Comparison of ENCODE assay signal across 8 cellular contexts in the genomic region with DNA sequence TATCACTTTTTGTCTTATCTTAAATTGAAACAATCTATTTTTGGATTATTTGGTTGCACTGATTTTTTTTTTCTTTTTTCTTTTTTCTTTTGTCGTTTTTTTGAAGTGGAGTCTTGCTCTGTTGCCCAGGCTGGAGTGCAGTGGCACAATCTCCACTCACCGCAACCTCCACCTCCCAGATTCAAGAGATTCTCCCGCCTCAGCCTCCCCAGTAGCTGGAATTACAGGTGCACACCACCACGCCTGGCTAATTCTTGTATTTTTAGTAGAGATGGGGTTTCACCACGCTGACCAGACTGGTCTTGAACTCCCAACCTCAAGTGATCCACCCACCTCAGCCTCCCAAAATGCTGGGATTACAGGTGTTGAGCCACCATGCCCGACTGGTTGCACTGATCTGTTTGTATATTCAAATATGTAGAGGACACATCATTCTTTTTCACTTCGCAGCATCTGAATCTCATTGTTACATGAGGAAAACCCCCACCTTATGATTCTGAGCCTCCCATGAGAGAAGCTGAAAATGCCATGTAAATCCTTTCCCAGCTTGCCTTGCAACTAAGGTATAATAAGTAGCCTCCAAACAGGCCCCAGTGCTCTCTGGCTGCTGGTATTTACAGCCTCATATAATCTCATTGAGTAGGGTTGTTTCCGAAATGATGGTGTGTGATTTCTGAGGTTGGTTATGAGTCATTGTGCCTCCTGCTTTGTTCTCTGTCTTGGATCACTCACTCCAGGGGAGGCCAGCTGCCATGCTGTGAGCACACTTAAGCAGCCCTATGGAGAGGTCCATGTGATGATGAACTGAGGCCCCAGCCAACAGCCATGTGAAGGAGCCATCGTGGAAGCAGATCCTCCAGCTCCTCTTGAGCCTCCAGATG. TPM values are rescaled to one million over a fixed set of nuclear protein-coding genes. Genes with fewer than 3 reads are reported as not detected.
A peak's percentile ranks its signal among the peaks of the same experiment; 100 is the strongest.
DNase-seq lines count a peak whose midpoint lies in the region; ATAC-seq and TF ChIP-seq lines count a peak whose summit lies in the region.

No MANE protein-coding gene starts in this region.

- DNase-seq in NCI-H82 (lab: John Stamatoyannopoulos, UW), result peak; percentile 69
- no peak for DNase-seq in NCI-H82 treated with DMSO at 0.1 percent for 48 hours (lab: John Stamatoyannopoulos, UW; ENCODE audit: unreplicated experiment)
- DNase-seq in NCI-H2227 (lab: John Stamatoyannopoulos, UW; ENCODE audit: unreplicated experiment), result peak; percentile 13
- peak; percentile 77 for DNase-seq in astrocyte of the cerebellum (ENCODE audit: low read depth)
- DNase-seq in stimulated activated CD8-positive, alpha-beta memory T cell treated with anti-CD3 and anti-CD28 coated beads, Interleukin-12 subunit alpha, Interleukin-12 subunit beta, amount 100 ng/mL, for 4 hours (ENCODE audit: low read depth), result peak; percentile 8
- no peak for DNase-seq in H7
- no peak for DNase-seq in iPS-NIHi7 (ENCODE audit: extremely low spot score)

- H3K27me3 ChIP-seq in H7 (ENCODE audit: control insufficient read depth, insufficient read depth, low read length), result no peaks in the 10 kb centered on the region

- TF ChIP-seq CTCF in astrocyte of the cerebellum (IDR thresholded peaks at IDR 0.05; ENCODE audit: low read depth, low read length, missing control alignments), result no peak

- no peaks in the 10 kb centered on the region for H3K36me3 ChIP-seq in H7 (replicated peaks; ENCODE audit: control insufficient read depth, insufficient read depth, low read length)

- ATAC-seq in HG02610 (IDR thresholded peaks at IDR 0.05; ENCODE audit: unreplicated experiment), result peak; percentile 56

- H3K4me3 ChIP-seq in astrocyte of the cerebellum (ENCODE audit: low read depth, low read length), result no peak overlapping the region
- H3K4me3 ChIP-seq in H7 (ENCODE audit: insufficient read depth, low read depth, low read length), result no peak overlapping the region

- in situ Hi-C loops in astrocyte of the cerebellum (cut with HindIII; ENCODE audit: low sequenced_read_pairs), result no loop called here

RNA-seq across cellular contexts. Expression of gene HSP90B1, which starts 5.2 kb away (rescaled TPM):
- total RNA-seq in H7 (2014; rRNA removed; shearing (Covaris generic)), result 602 and 610 TPM in 2 replicates

RNA-seq across cellular contexts. Expression of gene TDG, which starts 40.7 kb away (rescaled TPM):
- total RNA-seq in H7 (2014; rRNA removed; shearing (Covaris generic)), result 41.2 and 41.4 TPM in 2 replicates

Comparison
In these comparisons a context has a peak if more than half of its experiments do, and no peak if none do; other contexts are left out.
1. DNase-seq: peak in NCI-H82 (single experiment), NCI-H2227 (single experiment), astrocyte of the cerebellum (single experiment) and stimulated activated CD8-positive, alpha-beta memory T cell treated with anti-CD3 and anti-CD28 coated beads, Interleukin-12 subunit alpha, Interleukin-12 subunit beta, amount 100 ng/mL, for 4 hours (single experiment); none in NCI-H82 treated with DMSO at 0.1 percent for 48 hours (single experiment), H7 (single experiment) and iPS-NIHi7 (single experiment).